18 cellular contexts compared by ENCODE assay signal in the genomic region with DNA sequence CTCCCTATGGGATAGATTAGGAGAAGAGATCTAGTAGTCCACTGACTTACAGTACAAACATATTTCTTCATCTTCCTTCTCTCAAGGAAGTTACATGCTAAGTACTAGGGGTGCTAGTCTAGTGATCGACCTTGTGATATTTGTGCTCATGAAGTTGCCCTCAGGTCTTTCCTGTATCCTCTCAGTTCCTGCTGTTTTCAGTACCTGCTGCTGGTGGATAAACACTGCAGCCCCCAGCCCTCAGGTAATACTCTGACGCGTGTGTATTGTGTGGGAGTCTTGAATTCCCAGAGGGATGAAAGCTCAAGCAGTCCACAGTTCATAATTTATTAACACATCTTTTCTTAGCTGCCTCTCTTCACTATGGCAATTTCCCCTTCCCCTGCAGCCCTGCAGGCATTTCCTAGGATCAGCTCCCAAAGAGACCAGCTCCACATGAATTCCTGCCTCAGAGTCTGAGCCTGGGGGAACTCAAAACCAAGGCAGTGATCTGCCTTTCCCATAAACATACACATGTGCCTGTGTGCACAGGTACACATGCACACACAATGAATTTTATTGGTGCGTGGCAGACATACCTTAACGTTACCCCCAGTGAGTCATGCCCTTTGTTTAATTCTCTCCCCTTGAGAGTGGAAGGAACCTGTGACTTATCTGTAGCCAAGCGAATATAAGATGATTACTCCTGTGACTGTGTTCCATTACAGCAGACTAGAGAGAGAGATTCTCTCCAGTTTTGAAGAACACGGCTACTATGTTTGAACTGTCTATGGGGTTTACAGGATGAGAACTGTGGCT. TPM values are rescaled to one million over a fixed set of nuclear protein-coding genes. Genes with fewer than 3 reads are reported as not detected.
A peak's percentile ranks its signal among the peaks of the same experiment; 100 is the strongest.
DNase-seq lines count a peak whose midpoint lies in the region; ATAC-seq and TF ChIP-seq lines count a peak whose summit lies in the region.
"Had no signal": no experiment of that assay in that cellular context is flagged by ENCODE, and none has a peak within 500 bp of the region (broad histone marks: within the 10 kb centered on the region; RNA-seq: fewer than 3 reads in every experiment).

No MANE protein-coding gene starts in this region.

- no peak overlapping the region for H3K4me2 ChIP-seq in mesenchymal stem cell (ENCODE audit: low read length, poor library complexity, severe bottlenecking)
- H3K4me2 ChIP-seq: SK-N-SH had no signal

- no peak overlapping the region for H3K9ac ChIP-seq in mesenchymal stem cell (ENCODE audit: low read length)
- H3K9ac ChIP-seq: SK-N-SH had no signal

- no peak overlapping the region for H4K91ac ChIP-seq in mesenchymal stem cell (ENCODE audit: low read length)

- H3K4me1 ChIP-seq in breast epithelium (no peaks in the 10 kb centered on the region), mesenchymal stem cell (ENCODE audit: control insufficient read depth, insufficient read depth, low read depth, low read length) (peaks cover 3% of the 10 kb centered on the region)
- H3K4me1 ChIP-seq: adrenal gland had no signal

- TF ChIP-seq CTCF in MCF 10A (IDR thresholded peaks at IDR 0.05; ENCODE audit: unreplicated experiment) (no peak), breast epithelium (IDR thresholded peaks at IDR 0.05) (no peak)

- no peak overlapping the region for H3K4ac ChIP-seq in mesenchymal stem cell (ENCODE audit: low read depth in 1 of 2, low read length in 2 of 2)

- ATAC-seq in activated T-helper 17 cell treated with anti-CD3 and anti-CD28 coated beads, Interleukin-2, amount 50 U/mL, for 72 hours (replicated peaks), result peak; percentile 35
- ATAC-seq in HG03571 (IDR thresholded peaks at IDR 0.05; ENCODE audit: unreplicated experiment), result no peak
- ATAC-seq: lower lobe of right lung, WTC11 had no signal

- H2BK12ac ChIP-seq in mesenchymal stem cell (ENCODE audit: low read length in 2 of 2), result peak overlapping the region in 1 of 2 experiments; percentile 70

- no peak overlapping the region for H3K23ac ChIP-seq in mesenchymal stem cell (ENCODE audit: low read length in 2 of 2)

- peak overlapping the region in 1 of 2 experiments; percentile 48 for H3K18ac ChIP-seq in mesenchymal stem cell (ENCODE audit: low read depth in 1 of 2, low read length in 2 of 2)

- H2BK120ac ChIP-seq in mesenchymal stem cell (ENCODE audit: low read depth, low read length), result no peak overlapping the region

- no peaks in the 10 kb centered on the region for H3K36me3 ChIP-seq in breast epithelium
- H3K36me3 ChIP-seq in mesenchymal stem cell (ENCODE audit: control insufficient read depth in 1 of 2, insufficient read depth in 2 of 2, low read depth in 1 of 2, low read length in 2 of 2), result no peaks in the 10 kb centered on the region
- H3K36me3 ChIP-seq: adrenal gland, lower lobe of right lung had no signal

- H3K4me3 ChIP-seq in breast epithelium (no peak overlapping the region), mesenchymal stem cell (ENCODE audit: insufficient read depth in 1 of 2, low read depth in 1 of 2, low read length in 2 of 2) (no peak overlapping the region)
- H3K4me3 ChIP-seq: adrenal gland, lower lobe of right lung had no signal

- no TSS peak for BruUV-seq in MCF 10A (replicated peaks; lab: Mats Ljungman, UMichigan)

- no peak overlapping the region for H3K4me3 Mint-ChIP-seq in MCF 10A (ENCODE audit: unreplicated experiment)
- H3K4me3 Mint-ChIP-seq in activated T-helper 17 cell treated with anti-CD3 and anti-CD28 coated beads, Interleukin-2, amount 50 U/mL, for 72 hours, result no peak overlapping the region
- no peak overlapping the region for H3K4me3 Mint-ChIP-seq in activated CD4-positive, alpha-beta T cell treated with anti-CD3 and anti-CD28 coated beads, Interleukin-2, amount 10 ng/mL, durations not matched to agents 7 days and 5 days
- H3K4me3 Mint-ChIP-seq: WTC11 had no signal

- peak overlapping the region; percentile 14 for H4K8ac ChIP-seq in mesenchymal stem cell (ENCODE audit: low read length)

- no peaks in the 10 kb centered on the region for H3K9me3 ChIP-seq in breast epithelium
- no peaks in the 10 kb centered on the region for H3K9me3 ChIP-seq in mesenchymal stem cell (ENCODE audit: control insufficient read depth, low read length)
- H3K9me3 ChIP-seq: adrenal gland, lower lobe of right lung, SK-N-SH had no signal

- peaks cover 29% of the 10 kb centered on the region for H3K4me1 Mint-ChIP-seq in MCF 10A (ENCODE audit: insufficient read depth, unreplicated experiment)
- H3K4me1 Mint-ChIP-seq in activated T-helper 17 cell treated with anti-CD3 and anti-CD28 coated beads, Interleukin-2, amount 50 U/mL, for 72 hours, result no peaks in the 10 kb centered on the region
- peaks cover 22% of the 10 kb centered on the region for H3K4me1 Mint-ChIP-seq in activated CD4-positive, alpha-beta T cell treated with anti-CD3 and anti-CD28 coated beads, Interleukin-2, amount 10 ng/mL, durations not matched to agents 7 days and 5 days

- H3K27me3 ChIP-seq in breast epithelium (no peaks in the 10 kb centered on the region), mesenchymal stem cell (ENCODE audit: control insufficient read depth in 1 of 2, insufficient read depth in 1 of 2, low read length in 2 of 2) (no peaks in the 10 kb centered on the region)
- H3K27me3 ChIP-seq: adrenal gland had no signal

- WGBS in mesenchymal stem cell, result 81% methylated on average over 7 of the region's 7 CpGs

- H2BK15ac ChIP-seq in mesenchymal stem cell (ENCODE audit: low read depth, poor library complexity, severe bottlenecking), result no peak overlapping the region

- intact Hi-C loops in MCF 10A (cut with micrococcal nuclease), result no loop called here
- intact Hi-C loops in breast epithelium (cut with DNase I; ENCODE audit: low total_unique reads), result no loop called here

- H2AK5ac ChIP-seq in mesenchymal stem cell (ENCODE audit: low read length, severe bottlenecking), result no peak overlapping the region

- no peaks in the 10 kb centered on the region for H3K9me3 Mint-ChIP-seq in MCF 10A (ENCODE audit: unreplicated experiment)
- no peaks in the 10 kb centered on the region for H3K9me3 Mint-ChIP-seq in activated T-helper 17 cell treated with anti-CD3 and anti-CD28 coated beads, Interleukin-2, amount 50 U/mL, for 72 hours
- no peaks in the 10 kb centered on the region for H3K9me3 Mint-ChIP-seq in activated CD4-positive, alpha-beta T cell treated with anti-CD3 and anti-CD28 coated beads, Interleukin-2, amount 10 ng/mL, durations not matched to agents 7 days and 5 days
- H3K9me3 Mint-ChIP-seq: WTC11 had no signal

- no peak overlapping the region for H2AFZ ChIP-seq in mesenchymal stem cell (ENCODE audit: low read depth, low read length)

- H3K27ac Mint-ChIP-seq in MCF 10A (ENCODE audit: low read depth, unreplicated experiment), result no peak overlapping the region
- no peak overlapping the region for H3K27ac Mint-ChIP-seq in activated T-helper 17 cell treated with anti-CD3 and anti-CD28 coated beads, Interleukin-2, amount 50 U/mL, for 72 hours
- H3K27ac Mint-ChIP-seq in activated CD4-positive, alpha-beta T cell treated with anti-CD3 and anti-CD28 coated beads, Interleukin-2, amount 10 ng/mL, durations not matched to agents 7 days and 5 days, result no peak overlapping the region
- H3K27ac Mint-ChIP-seq: WTC11 had no signal

- H2BK5ac ChIP-seq in mesenchymal stem cell (ENCODE audit: low read depth, low read length, poor library complexity, severe bottlenecking), result no peak overlapping the region

- peak overlapping the region in 1 of 2 experiments; percentile 53 for H3K14ac ChIP-seq in mesenchymal stem cell (ENCODE audit: low read length in 2 of 2)

- POLR2A ChIA-PET in MCF 10A (lab: Yijun Ruan, JAX), result interaction anchor here (0.6 to 1.2 kb wide), 2 partner anchors 14 to 205 kb away, joined by 3 read pairs; no protein-coding TSS in a partner anchor
- POLR2A ChIA-PET in activated CD4-positive, alpha-beta T cell treated with anti-CD3 and anti-CD28 coated beads, Interleukin-2, amount 10 ng/mL, durations not matched to agents 7 days and 5 days (lab: Charles Lee), result no interaction called here

- H3K79me1 ChIP-seq in mesenchymal stem cell (replicated peaks; ENCODE audit: low read length, poor library complexity, severe bottlenecking), result no peaks in the 10 kb centered on the region

- H3K36me3 Mint-ChIP-seq in MCF 10A (ENCODE audit: insufficient read depth, unreplicated experiment), result no peaks in the 10 kb centered on the region
- no peaks in the 10 kb centered on the region for H3K36me3 Mint-ChIP-seq in activated T-helper 17 cell treated with anti-CD3 and anti-CD28 coated beads, Interleukin-2, amount 50 U/mL, for 72 hours (ENCODE audit: low read depth)
- no peaks in the 10 kb centered on the region for H3K36me3 Mint-ChIP-seq in activated CD4-positive, alpha-beta T cell treated with anti-CD3 and anti-CD28 coated beads, Interleukin-2, amount 10 ng/mL, durations not matched to agents 7 days and 5 days (ENCODE audit: low read depth)
- H3K36me3 Mint-ChIP-seq: WTC11 had no signal

- peak; percentile 51 for DNase-seq in MCF 10A (ENCODE audit: unreplicated experiment)
- no peak for DNase-seq in breast epithelium (ENCODE audit: low spot score in 2 of 2)
- DNase-seq in mesenchymal stem cell, result peak; percentile 18
- no peak for DNase-seq in COLO829 (ENCODE audit: low spot score)
- DNase-seq in SIG-M5 (lab: John Stamatoyannopoulos, UW), result no peak
- DNase-seq in activated CD4-positive, alpha-beta T cell treated with anti-CD3 and anti-CD28 coated beads, Interleukin-2, amount 10 ng/mL, durations not matched to agents 7 days and 5 days, result no peak
- DNase-seq: adrenal gland, DMS153, hippocampal formation, lower lobe of right lung, NCI-H2081 treated with DMSO at 0.1 percent for 48 hours, occipital lobe, SK-N-SH had no signal

- peaks cover 17% of the 10 kb centered on the region for H3K27me3 Mint-ChIP-seq in MCF 10A (ENCODE audit: insufficient read depth, unreplicated experiment)
- H3K27me3 Mint-ChIP-seq in activated T-helper 17 cell treated with anti-CD3 and anti-CD28 coated beads, Interleukin-2, amount 50 U/mL, for 72 hours, result peaks cover 7% of the 10 kb centered on the region
- peaks cover 53% of the 10 kb centered on the region for H3K27me3 Mint-ChIP-seq in activated CD4-positive, alpha-beta T cell treated with anti-CD3 and anti-CD28 coated beads, Interleukin-2, amount 10 ng/mL, durations not matched to agents 7 days and 5 days

- no peak overlapping the region for H3K27ac ChIP-seq in breast epithelium
- H3K27ac ChIP-seq in mesenchymal stem cell (ENCODE audit: low read length, poor library complexity, severe bottlenecking), result no peak overlapping the region
- H3K27ac ChIP-seq: adrenal gland, lower lobe of right lung had no signal

- CTCF ChIA-PET in MCF 10A (lab: Yijun Ruan, JAX), result interaction anchor here (0.6 kb wide), 1 partner anchor 154 kb away, joined by 3 read pairs; no protein-coding TSS in a partner anchor
- CTCF ChIA-PET in activated CD4-positive, alpha-beta T cell treated with anti-CD3 and anti-CD28 coated beads, Interleukin-2, amount 10 ng/mL, durations not matched to agents 7 days and 5 days (lab: Charles Lee), result interaction anchor here (0.7 to 1.4 kb wide), 2 partner anchors 19 to 26 kb away, joined by 3 to 4 read pairs; no protein-coding TSS in a partner anchor

- no peak for TF ChIP-seq POLR2A in breast epithelium (IDR thresholded peaks at IDR 0.05)

RNA-seq across cellular contexts. Expression of gene HMGCS2, which starts 14.0 kb away (rescaled TPM):
- total RNA-seq in MCF 10A (2022), result not detected in 2 replicates
- total RNA-seq in breast epithelium, result 100 to 1,000 TPM in 1 of 3 donors, 10 to 100 TPM in 1, under 1 TPM in 1; 0.16 to 142 (median 23.0) TPM
- total RNA-seq in activated T-helper 17 cell treated with anti-CD3 and anti-CD28 coated beads, Interleukin-2, amount 50 U/mL, for 72 hours, result not detected
- not detected for polyA plus RNA-seq in mesenchymal stem cell (2013, experiment 1 of 2)
- not detected for polyA plus RNA-seq in mesenchymal stem cell (2013, experiment 2 of 2)
- total RNA-seq in activated CD4-positive, alpha-beta T cell treated with anti-CD3 and anti-CD28 coated beads, Interleukin-2, amount 10 ng/mL, durations not matched to agents 7 days and 5 days, result not detected
- total RNA-seq: LHCN-M2, occipital lobe, temporal lobe had no signal
- polyA plus RNA-seq: SK-N-SH had no signal

RNA-seq across cellular contexts. Expression of gene REG4, which starts 28.5 kb away (rescaled TPM):
- total RNA-seq in MCF 10A (2022) (not detected in 2 replicates), breast epithelium (not detected)
- 1 to 10 TPM in 1 of 2 donors, not detected in 1; 1.4 TPM for total RNA-seq in activated T-helper 17 cell treated with anti-CD3 and anti-CD28 coated beads, Interleukin-2, amount 50 U/mL, for 72 hours
- not detected for polyA plus RNA-seq in mesenchymal stem cell (2013, experiment 1 of 2)
- polyA plus RNA-seq in mesenchymal stem cell (2013, experiment 2 of 2), result not detected
- under 1 TPM; 0.62 to 0.67 TPM for total RNA-seq in activated CD4-positive, alpha-beta T cell treated with anti-CD3 and anti-CD28 coated beads, Interleukin-2, amount 10 ng/mL, durations not matched to agents 7 days and 5 days
- total RNA-seq: adrenal gland, LHCN-M2, lower lobe of right lung, occipital lobe, temporal lobe had no signal
- polyA plus RNA-seq: adrenal gland, SK-N-SH had no signal

Comparison
In these comparisons a context has a peak if more than half of its experiments do, and no peak if none do; other contexts are left out.
1. DNase-seq: peak in MCF 10A (single experiment) and mesenchymal stem cell (single experiment); none in breast epithelium (0 of 2), COLO829 (single experiment), SIG-M5 (single experiment) and activated CD4-positive, alpha-beta T cell treated with anti-CD3 and anti-CD28 coated beads, Interleukin-2, amount 10 ng/mL, durations not matched to agents 7 days and 5 days (single experiment).